1 cellular context compared by ENCODE assay signal in the genomic region with DNA sequence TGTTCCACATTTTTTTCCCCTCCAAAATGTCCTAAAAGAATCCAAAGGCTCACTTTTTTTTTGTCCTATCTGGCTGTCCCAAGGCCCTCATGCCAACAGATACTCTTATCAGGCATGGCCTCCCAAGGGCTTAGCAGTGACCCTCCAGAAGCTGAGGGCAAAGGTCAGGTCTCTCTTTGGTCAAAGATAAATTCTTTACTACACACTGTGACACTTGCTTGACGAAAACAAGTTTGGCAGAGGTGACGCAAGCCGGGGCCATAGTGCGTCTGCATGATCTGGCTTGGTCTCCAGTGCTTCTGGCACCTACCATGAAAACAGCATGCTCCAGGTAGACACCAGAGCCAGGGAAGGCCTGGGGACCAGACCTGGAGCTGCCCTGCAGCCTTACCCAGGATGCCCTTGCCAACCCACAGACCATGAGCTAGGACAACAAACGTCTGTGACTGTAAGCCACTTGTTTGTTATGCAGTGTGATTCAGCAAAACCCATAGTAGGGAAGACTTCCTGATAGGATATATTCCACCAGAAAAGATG.
TF ChIP-seq lines count a peak whose summit lies in the region.

No MANE protein-coding gene starts in this region.

TF ChIP-seq in HepG2, 621 proteins besides CTCF, POLR2A, EP300 and RAD21 (continued from another document and continues in another):
- TF ChIP-seq ZNF343 (CRISPR knock-in tag; IDR thresholded peaks at IDR 0.05) (no peak), NR2F1 (CRISPR knock-in tag; IDR thresholded peaks at IDR 0.05) (peak; percentile 25 to 86; a peak in 1 of 4 replicates), HNRNPUL1 (IDR thresholded peaks at IDR 0.05; ENCODE audit: low read depth, low read length) (no peak), ZNF331 (CRISPR knock-in tag; IDR thresholded peaks at IDR 0.05) (no peak), ZNF468 (CRISPR knock-in tag; IDR thresholded peaks at IDR 0.05) (no peak), SIN3B (IDR thresholded peaks at IDR 0.05; ENCODE audit: low read length) (no peak), ZNF773 (CRISPR knock-in tag; IDR thresholded peaks at IDR 0.05; ENCODE audit: borderline replicate concordance) (no peak), PPARG (CRISPR knock-in tag; conservative IDR thresholded peaks at IDR 0.05) (0 out of 2 replicates have a peak, but pooled peaks have one; percentile 16), MIER3 (CRISPR knock-in tag; IDR thresholded peaks at IDR 0.05; ENCODE audit: borderline replicate concordance) (no peak), ZNF563 (CRISPR knock-in tag; IDR thresholded peaks at IDR 0.05) (peak; percentile 36; the same call in 1 of the 2 replicates), SKI (IDR thresholded peaks at IDR 0.05; ENCODE audit: partially characterized antibody) (peak; percentile 9), ZNF143 (CRISPR knock-in tag; IDR thresholded peaks at IDR 0.05) (no peak), ZNF235 (CRISPR knock-in tag; IDR thresholded peaks at IDR 0.05; ENCODE audit: borderline replicate concordance) (no peak), FOSL2 (CRISPR knock-in tag; IDR thresholded peaks at IDR 0.05) (peak; percentile 44), AGO1 (IDR thresholded peaks at IDR 0.05; ENCODE audit: low read depth, low read length, poor library complexity, severe bottlenecking) (no peak), NONO (IDR thresholded peaks at IDR 0.05) (no peak), NONO (CRISPR knock-in tag; conservative IDR thresholded peaks at IDR 0.05) (peak; percentile 27; the same call in 1 of the 2 replicates), ADNP (CRISPR knock-in tag; IDR thresholded peaks at IDR 0.05) (no peak), HNF4G (IDR thresholded peaks at IDR 0.05; ENCODE audit: borderline replicate concordance, low read depth, low read length) (peak; percentile 32; the same call in 1 of the 2 replicates), HNF4G (CRISPR knock-in tag; IDR thresholded peaks at IDR 0.05; ENCODE audit: borderline replicate concordance, low read depth) (no peak), ZNF264 (CRISPR knock-in tag; IDR thresholded peaks at IDR 0.05) (no peak), ZFP36L1 (CRISPR knock-in tag; IDR thresholded peaks at IDR 0.05) (no peak), ZNF333 (CRISPR knock-in tag; IDR thresholded peaks at IDR 0.05; ENCODE audit: borderline replicate concordance) (no peak), HOXA7 (CRISPR knock-in tag; IDR thresholded peaks at IDR 0.05) (no peak)
- TF ChIP-seq, protein P1, sequence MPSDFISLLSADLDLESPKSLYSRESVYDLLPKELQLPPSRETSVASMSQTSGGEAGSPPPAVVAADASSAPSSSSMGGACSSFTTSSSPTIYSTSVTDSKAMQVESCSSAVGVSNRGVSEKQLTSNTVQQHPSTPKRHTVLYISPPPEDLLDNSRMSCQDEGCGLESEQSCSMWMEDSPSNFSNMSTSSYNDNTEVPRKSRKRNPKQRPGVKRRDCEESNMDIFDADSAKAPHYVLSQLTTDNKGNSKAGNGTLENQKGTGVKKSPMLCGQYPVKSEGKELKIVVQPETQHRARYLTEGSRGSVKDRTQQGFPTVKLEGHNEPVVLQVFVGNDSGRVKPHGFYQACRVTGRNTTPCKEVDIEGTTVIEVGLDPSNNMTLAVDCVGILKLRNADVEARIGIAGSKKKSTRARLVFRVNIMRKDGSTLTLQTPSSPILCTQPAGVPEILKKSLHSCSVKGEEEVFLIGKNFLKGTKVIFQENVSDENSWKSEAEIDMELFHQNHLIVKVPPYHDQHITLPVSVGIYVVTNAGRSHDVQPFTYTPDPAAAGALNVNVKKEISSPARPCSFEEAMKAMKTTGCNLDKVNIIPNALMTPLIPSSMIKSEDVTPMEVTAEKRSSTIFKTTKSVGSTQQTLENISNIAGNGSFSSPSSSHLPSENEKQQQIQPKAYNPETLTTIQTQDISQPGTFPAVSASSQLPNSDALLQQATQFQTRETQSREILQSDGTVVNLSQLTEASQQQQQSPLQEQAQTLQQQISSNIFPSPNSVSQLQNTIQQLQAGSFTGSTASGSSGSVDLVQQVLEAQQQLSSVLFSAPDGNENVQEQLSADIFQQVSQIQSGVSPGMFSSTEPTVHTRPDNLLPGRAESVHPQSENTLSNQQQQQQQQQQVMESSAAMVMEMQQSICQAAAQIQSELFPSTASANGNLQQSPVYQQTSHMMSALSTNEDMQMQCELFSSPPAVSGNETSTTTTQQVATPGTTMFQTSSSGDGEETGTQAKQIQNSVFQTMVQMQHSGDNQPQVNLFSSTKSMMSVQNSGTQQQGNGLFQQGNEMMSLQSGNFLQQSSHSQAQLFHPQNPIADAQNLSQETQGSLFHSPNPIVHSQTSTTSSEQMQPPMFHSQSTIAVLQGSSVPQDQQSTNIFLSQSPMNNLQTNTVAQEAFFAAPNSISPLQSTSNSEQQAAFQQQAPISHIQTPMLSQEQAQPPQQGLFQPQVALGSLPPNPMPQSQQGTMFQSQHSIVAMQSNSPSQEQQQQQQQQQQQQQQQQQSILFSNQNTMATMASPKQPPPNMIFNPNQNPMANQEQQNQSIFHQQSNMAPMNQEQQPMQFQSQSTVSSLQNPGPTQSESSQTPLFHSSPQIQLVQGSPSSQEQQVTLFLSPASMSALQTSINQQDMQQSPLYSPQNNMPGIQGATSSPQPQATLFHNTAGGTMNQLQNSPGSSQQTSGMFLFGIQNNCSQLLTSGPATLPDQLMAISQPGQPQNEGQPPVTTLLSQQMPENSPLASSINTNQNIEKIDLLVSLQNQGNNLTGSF (CRISPR knock-in tag; IDR thresholded peaks at IDR 0.05): no peak
- TF ChIP-seq, protein P2, sequence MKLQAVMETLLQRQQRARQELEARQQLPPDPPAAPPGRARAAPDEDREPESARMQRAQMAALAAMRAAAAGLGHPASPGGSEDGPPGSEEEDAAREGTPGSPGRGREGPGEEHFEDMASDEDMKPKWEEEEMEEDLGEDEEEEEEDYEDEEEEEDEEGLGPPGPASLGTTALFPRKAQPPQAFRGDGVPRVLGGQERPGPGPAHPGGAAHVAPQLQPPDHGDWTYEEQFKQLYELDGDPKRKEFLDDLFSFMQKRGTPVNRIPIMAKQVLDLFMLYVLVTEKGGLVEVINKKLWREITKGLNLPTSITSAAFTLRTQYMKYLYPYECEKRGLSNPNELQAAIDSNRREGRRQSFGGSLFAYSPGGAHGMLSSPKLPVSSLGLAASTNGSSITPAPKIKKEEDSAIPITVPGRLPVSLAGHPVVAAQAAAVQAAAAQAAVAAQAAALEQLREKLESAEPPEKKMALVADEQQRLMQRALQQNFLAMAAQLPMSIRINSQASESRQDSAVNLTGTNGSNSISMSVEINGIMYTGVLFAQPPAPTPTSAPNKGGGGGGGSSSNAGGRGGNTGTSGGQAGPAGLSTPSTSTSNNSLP (IDR thresholded peaks at IDR 0.05; ENCODE audit: low read depth, low read length): no peak
- TF ChIP-seq, protein P3, sequence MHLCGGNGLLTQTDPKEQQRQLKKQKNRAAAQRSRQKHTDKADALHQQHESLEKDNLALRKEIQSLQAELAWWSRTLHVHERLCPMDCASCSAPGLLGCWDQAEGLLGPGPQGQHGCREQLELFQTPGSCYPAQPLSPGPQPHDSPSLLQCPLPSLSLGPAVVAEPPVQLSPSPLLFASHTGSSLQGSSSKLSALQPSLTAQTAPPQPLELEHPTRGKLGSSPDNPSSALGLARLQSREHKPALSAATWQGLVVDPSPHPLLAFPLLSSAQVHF (CRISPR knock-in tag; IDR thresholded peaks at IDR 0.05): no peak
- TF ChIP-seq, protein P4, sequence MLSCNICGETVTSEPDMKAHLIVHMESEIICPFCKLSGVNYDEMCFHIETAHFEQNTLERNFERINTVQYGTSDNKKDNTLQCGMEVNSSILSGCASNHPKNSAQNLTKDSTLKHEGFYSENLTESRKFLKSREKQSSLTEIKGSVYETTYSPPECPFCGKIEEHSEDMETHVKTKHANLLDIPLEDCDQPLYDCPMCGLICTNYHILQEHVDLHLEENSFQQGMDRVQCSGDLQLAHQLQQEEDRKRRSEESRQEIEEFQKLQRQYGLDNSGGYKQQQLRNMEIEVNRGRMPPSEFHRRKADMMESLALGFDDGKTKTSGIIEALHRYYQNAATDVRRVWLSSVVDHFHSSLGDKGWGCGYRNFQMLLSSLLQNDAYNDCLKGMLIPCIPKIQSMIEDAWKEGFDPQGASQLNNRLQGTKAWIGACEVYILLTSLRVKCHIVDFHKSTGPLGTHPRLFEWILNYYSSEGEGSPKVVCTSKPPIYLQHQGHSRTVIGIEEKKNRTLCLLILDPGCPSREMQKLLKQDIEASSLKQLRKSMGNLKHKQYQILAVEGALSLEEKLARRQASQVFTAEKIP (CRISPR knock-in tag; IDR thresholded peaks at IDR 0.05; ENCODE audit: borderline replicate concordance): no peak
- TF ChIP-seq, protein P5, sequence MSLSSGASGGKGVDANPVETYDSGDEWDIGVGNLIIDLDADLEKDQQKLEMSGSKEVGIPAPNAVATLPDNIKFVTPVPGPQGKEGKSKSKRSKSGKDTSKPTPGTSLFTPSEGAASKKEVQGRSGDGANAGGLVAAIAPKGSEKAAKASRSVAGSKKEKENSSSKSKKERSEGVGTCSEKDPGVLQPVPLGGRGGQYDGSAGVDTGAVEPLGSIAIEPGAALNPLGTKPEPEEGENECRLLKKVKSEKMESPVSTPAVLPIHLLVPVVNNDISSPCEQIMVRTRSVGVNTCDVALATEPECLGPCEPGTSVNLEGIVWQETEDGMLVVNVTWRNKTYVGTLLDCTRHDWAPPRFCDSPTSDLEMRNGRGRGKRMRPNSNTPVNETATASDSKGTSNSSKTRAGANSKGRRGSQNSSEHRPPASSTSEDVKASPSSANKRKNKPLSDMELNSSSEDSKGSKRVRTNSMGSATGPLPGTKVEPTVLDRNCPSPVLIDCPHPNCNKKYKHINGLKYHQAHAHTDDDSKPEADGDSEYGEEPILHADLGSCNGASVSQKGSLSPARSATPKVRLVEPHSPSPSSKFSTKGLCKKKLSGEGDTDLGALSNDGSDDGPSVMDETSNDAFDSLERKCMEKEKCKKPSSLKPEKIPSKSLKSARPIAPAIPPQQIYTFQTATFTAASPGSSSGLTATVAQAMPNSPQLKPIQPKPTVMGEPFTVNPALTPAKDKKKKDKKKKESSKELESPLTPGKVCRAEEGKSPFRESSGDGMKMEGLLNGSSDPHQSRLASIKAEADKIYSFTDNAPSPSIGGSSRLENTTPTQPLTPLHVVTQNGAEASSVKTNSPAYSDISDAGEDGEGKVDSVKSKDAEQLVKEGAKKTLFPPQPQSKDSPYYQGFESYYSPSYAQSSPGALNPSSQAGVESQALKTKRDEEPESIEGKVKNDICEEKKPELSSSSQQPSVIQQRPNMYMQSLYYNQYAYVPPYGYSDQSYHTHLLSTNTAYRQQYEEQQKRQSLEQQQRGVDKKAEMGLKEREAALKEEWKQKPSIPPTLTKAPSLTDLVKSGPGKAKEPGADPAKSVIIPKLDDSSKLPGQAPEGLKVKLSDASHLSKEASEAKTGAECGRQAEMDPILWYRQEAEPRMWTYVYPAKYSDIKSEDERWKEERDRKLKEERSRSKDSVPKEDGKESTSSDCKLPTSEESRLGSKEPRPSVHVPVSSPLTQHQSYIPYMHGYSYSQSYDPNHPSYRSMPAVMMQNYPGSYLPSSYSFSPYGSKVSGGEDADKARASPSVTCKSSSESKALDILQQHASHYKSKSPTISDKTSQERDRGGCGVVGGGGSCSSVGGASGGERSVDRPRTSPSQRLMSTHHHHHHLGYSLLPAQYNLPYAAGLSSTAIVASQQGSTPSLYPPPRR (CRISPR knock-in tag; IDR thresholded peaks at IDR 0.05; ENCODE audit: borderline replicate concordance): 0 out of 2 replicates have a peak, but pooled peaks have one; percentile 59
- TF ChIP-seq, protein P6, sequence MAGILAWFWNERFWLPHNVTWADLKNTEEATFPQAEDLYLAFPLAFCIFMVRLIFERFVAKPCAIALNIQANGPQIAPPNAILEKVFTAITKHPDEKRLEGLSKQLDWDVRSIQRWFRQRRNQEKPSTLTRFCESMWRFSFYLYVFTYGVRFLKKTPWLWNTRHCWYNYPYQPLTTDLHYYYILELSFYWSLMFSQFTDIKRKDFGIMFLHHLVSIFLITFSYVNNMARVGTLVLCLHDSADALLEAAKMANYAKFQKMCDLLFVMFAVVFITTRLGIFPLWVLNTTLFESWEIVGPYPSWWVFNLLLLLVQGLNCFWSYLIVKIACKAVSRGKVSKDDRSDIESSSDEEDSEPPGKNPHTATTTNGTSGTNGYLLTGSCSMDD (CRISPR knock-in tag; IDR thresholded peaks at IDR 0.05): no peak
- TF ChIP-seq, protein P7, sequence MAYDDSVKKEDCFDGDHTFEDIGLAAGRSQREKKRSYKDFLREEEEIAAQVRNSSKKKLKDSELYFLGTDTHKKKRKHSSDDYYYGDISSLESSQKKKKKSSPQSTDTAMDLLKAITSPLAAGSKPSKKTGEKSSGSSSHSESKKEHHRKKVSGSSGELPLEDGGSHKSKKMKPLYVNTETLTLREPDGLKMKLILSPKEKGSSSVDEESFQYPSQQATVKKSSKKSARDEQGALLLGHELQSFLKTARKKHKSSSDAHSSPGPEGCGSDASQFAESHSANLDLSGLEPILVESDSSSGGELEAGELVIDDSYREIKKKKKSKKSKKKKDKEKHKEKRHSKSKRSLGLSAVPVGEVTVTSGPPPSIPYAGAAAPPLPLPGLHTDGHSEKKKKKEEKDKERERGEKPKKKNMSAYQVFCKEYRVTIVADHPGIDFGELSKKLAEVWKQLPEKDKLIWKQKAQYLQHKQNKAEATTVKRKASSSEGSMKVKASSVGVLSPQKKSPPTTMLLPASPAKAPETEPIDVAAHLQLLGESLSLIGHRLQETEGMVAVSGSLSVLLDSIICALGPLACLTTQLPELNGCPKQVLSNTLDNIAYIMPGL (CRISPR knock-in tag; IDR thresholded peaks at IDR 0.05; ENCODE audit: borderline replicate concordance in 1 of 2, low read depth in 1 of 2): no peak
- TF ChIP-seq, protein P8, sequence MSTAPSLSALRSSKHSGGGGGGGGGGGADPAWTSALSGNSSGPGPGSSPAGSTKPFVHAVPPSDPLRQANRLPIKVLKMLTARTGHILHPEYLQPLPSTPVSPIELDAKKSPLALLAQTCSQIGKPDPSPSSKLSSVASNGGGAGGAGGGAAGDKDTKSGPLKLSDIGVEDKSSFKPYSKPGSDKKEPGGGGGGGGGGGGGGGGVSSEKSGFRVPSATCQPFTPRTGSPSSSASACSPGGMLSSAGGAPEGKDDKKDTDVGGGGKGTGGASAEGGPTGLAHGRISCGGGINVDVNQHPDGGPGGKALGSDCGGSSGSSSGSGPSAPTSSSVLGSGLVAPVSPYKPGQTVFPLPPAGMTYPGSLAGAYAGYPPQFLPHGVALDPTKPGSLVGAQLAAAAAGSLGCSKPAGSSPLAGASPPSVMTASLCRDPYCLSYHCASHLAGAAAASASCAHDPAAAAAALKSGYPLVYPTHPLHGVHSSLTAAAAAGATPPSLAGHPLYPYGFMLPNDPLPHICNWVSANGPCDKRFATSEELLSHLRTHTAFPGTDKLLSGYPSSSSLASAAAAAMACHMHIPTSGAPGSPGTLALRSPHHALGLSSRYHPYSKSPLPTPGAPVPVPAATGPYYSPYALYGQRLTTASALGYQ (CRISPR knock-in tag; IDR thresholded peaks at IDR 0.05): no peak
- TF ChIP-seq, protein P9, sequence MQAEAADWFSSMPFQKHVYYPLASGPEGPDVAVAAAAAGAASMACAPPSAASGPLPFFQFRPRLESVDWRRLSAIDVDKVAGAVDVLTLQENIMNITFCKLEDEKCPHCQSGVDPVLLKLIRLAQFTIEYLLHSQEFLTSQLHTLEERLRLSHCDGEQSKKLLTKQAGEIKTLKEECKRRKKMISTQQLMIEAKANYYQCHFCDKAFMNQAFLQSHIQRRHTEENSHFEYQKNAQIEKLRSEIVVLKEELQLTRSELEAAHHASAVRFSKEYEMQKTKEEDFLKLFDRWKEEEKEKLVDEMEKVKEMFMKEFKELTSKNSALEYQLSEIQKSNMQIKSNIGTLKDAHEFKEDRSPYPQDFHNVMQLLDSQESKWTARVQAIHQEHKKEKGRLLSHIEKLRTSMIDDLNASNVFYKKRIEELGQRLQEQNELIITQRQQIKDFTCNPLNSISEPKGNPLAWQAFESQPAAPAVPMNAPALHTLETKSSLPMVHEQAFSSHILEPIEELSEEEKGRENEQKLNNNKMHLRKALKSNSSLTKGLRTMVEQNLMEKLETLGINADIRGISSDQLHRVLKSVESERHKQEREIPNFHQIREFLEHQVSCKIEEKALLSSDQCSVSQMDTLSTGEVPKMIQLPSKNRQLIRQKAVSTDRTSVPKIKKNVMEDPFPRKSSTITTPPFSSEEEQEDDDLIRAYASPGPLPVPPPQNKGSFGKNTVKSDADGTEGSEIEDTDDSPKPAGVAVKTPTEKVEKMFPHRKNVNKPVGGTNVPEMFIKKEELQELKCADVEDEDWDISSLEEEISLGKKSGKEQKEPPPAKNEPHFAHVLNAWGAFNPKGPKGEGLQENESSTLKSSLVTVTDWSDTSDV (CRISPR knock-in tag; IDR thresholded peaks at IDR 0.05): no peak
